9 cellular contexts compared by ENCODE assay signal in the genomic region with DNA sequence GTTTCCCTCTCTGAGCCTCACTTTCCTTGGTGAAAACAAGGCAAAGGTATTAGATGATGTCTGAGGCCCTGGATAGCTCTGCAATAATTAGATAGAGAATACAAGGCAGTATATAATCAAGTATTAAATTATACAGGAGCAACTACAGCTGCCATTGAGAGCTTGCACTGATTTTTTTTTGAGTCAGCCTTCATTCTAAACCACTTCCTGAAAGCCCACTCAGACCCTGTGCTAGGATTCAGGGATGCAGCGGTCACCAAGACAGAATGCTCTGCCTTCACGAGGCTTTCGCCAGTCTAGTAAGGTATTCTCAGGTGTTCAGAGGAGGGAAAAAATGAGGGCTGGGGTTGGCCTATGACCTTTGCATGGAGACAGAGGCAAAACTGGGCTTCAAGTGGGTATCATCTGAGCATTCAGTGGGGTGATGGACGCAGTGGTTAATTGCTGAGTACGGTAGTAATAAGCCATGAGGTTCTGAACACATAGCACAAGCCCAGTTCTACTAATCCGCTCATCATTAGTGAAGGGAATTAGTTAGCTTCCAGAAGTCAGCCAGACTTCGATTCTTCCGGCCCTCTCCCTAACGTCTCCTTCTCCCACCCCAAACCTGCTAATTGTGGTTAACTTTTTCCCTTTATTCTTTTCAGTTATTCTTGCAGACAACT. TPM values are rescaled to one million over a fixed set of nuclear protein-coding genes. Genes with fewer than 3 reads are reported as not detected.
A peak's percentile ranks its signal among the peaks of the same experiment; 100 is the strongest.
DNase-seq lines count a peak whose midpoint lies in the region; ATAC-seq and TF ChIP-seq lines count a peak whose summit lies in the region.
"Had no signal": no experiment of that assay in that cellular context is flagged by ENCODE, and none has a peak within 500 bp of the region (broad histone marks: within the 10 kb centered on the region; RNA-seq: fewer than 3 reads in every experiment).

No MANE protein-coding gene starts in this region.

- no peaks in the 10 kb centered on the region for H3K36me3 ChIP-seq in brain microvascular endothelial cell (replicated peaks)

- peak overlapping the region; percentile 0 for H3K27ac ChIP-seq in brain microvascular endothelial cell

- peak overlapping the region; percentile 97 to 100 (median 100) for H3K4me3 Mint-ChIP-seq in nephron

- peaks cover 72% of the 10 kb centered on the region for H3K4me1 Mint-ChIP-seq in nephron

- no peaks in the 10 kb centered on the region for H3K27me3 ChIP-seq in brain microvascular endothelial cell (replicated peaks)

- peak overlapping the region; percentile 90 to 100 (median 98) for H3K27ac Mint-ChIP-seq in nephron

- peak overlapping the region; percentile 93 for H3K4me3 ChIP-seq in AG04449 (ENCODE audit: low read depth, low read length)
- peak overlapping the region; percentile 96 for H3K4me3 ChIP-seq in brain microvascular endothelial cell (ENCODE audit: low read depth, low read length)

- no peaks in the 10 kb centered on the region for H3K36me3 Mint-ChIP-seq in nephron (ENCODE audit: low read depth)

- TF ChIP-seq CTCF in AG04449 (IDR thresholded peaks at IDR 0.05; ENCODE audit: insufficient read depth, low read length, missing control alignments) (no peak), brain microvascular endothelial cell (IDR thresholded peaks at IDR 0.05; ENCODE audit: low read depth, low read length, missing control alignments) (no peak), nephron (IDR thresholded peaks at IDR 0.05; ENCODE audit: unreplicated experiment in 3 of 3) (no peak)

- in situ Hi-C loops in brain microvascular endothelial cell (cut with HindIII; ENCODE audit: low pct_ligation_motif_present, low sequenced_read_pairs): loop anchor here (25.0 kb wide), 1 partner anchor 253 kb away; no protein-coding TSS in a partner anchor

- POLR2A ChIA-PET in AG04449 (lab: Yijun Ruan, JAX): interaction anchor here (0.6 to 1.1 kb wide), 3 partner anchors 18 to 71 kb away, joined by 3 to 7 read pairs (median 4); no protein-coding TSS in a partner anchor

- no peaks in the 10 kb centered on the region for H3K9me3 Mint-ChIP-seq in nephron

- DNase-seq in AG04449 (ENCODE audit: low read depth, low spot score) (no peak), HT1080 (ENCODE audit: low read depth) (peak; percentile 65), brain microvascular endothelial cell (no peak), putamen (ENCODE audit: low spot score) (no peak), SHP77 treated with DMSO at 0.1 percent for 48 hours (lab: John Stamatoyannopoulos, UW) (no peak)
- DNase-seq: NCI-H69 had no signal

- no peaks in the 10 kb centered on the region for H3K27me3 Mint-ChIP-seq in nephron (ENCODE audit: low read depth)

- ATAC-seq in GM19395 (IDR thresholded peaks at IDR 0.05; ENCODE audit: unreplicated experiment): no peak
- ATAC-seq in GM21515 (IDR thresholded peaks at IDR 0.05; ENCODE audit: unreplicated experiment): no peak

- CTCF ChIA-PET in AG04449 (lab: Yijun Ruan, JAX): interaction anchor here (1.3 to 5.9 kb wide), 2 partner anchors 9 to 260 kb away, joined by 4 to 36 read pairs; no protein-coding TSS in a partner anchor

RNA-seq across cellular contexts. Expression of gene VGLL4, which starts 3.6 kb away (rescaled TPM):
- total RNA-seq in HT1080 (2014; rRNA removed; shearing (Covaris generic)): 40.3 and 57.4 TPM in 2 replicates
- 56.4 and 67.5 TPM in 2 replicates for polyA plus RNA-seq in HT1080 (2015; cell fraction: cytosol; rRNA removed)
- polyA plus RNA-seq in HT1080 (2015; cell fraction: nucleus; rRNA removed): 106 and 110 TPM in 2 replicates
